Comparison of ENCODE assay signal across 21 cellular contexts in genomic region chr2:221931251-221931991, GRCh38.
DNase-seq lines count a peak whose midpoint lies in the region; ATAC-seq, FAIRE-seq and TF ChIP-seq lines count a peak whose summit lies in the region.
"Had no signal": no experiment of that assay in that cellular context is flagged by ENCODE, and none has a peak within 500 bp of the region (broad histone marks: within the 10 kb centered on the region; RNA-seq: fewer than 3 reads in every experiment).

No MANE protein-coding gene starts in this region.

- no peak overlapping the region for H4K91ac ChIP-seq in trophoblast cell (ENCODE audit: low read depth, low read length)

- TF ChIP-seq EP300 in HepG2 (IDR thresholded peaks at IDR 0.05; ENCODE audit: low read depth in 2 of 2, low read length in 2 of 2) = no peak
- no peak for TF ChIP-seq EP300 in HepG2 (CRISPR knock-in tag; IDR thresholded peaks at IDR 0.05; ENCODE audit: borderline replicate concordance)

- no peak overlapping the region for H4K8ac ChIP-seq in trophoblast cell (ENCODE audit: low read depth, low read length)

- no peak overlapping the region for H2BK12ac ChIP-seq in trophoblast cell (ENCODE audit: low read length)

- no peaks in the 10 kb centered on the region for H3K9me2 ChIP-seq in hepatocyte (replicated peaks; ENCODE audit: insufficient read depth)

- H3K4me3 ChIP-seq in HepG2 (replicated peaks in 1 of 3; ENCODE audit: insufficient read depth in 1 of 3, low read depth in 2 of 3, low read length in 3 of 3) (no peak overlapping the region), right lobe of liver (no peak overlapping the region), hepatocyte (no peak overlapping the region), trophoblast cell (ENCODE audit: low read depth, low read length) (no peak overlapping the region)
- H3K4me3 ChIP-seq: BLaER1, GM12878 had no signal

- H3K27ac ChIP-seq in HepG2 (ENCODE audit: extremely low read length, insufficient read depth, low read length) (no peak overlapping the region), right lobe of liver (no peak overlapping the region), hepatocyte (no peak overlapping the region), trophoblast cell (ENCODE audit: low read depth, low read length) (no peak overlapping the region)
- H3K27ac ChIP-seq: 22Rv1, BLaER1 had no signal

- no peaks in the 10 kb centered on the region for H3K36me3 ChIP-seq in HepG2 (replicated peaks in 1 of 2; ENCODE audit: control insufficient read depth in 1 of 2, insufficient read depth in 2 of 2, low read length in 2 of 2)
- H3K36me3 ChIP-seq in right lobe of liver = no peaks in the 10 kb centered on the region
- H3K36me3 ChIP-seq in hepatocyte (replicated peaks; ENCODE audit: insufficient read depth, low read depth) = no peaks in the 10 kb centered on the region
- H3K36me3 ChIP-seq in trophoblast cell (ENCODE audit: control insufficient read depth in 1 of 2, insufficient read depth in 2 of 2, low read length in 2 of 2) = no peaks in the 10 kb centered on the region
- H3K36me3 ChIP-seq: BE2C, BLaER1 had no signal

- H3K79me1 ChIP-seq in trophoblast cell (ENCODE audit: low read length) = no peaks in the 10 kb centered on the region

- TF ChIP-seq POLR2A in HepG2 (IDR thresholded peaks at IDR 0.05; ENCODE audit: insufficient read depth in 1 of 2, low read depth in 2 of 2, low read length in 2 of 2) (no peak), right lobe of liver (IDR thresholded peaks at IDR 0.05) (no peak)

- H2AK5ac ChIP-seq in trophoblast cell (ENCODE audit: low read length) = no peak overlapping the region

- no peaks in the 10 kb centered on the region for H3K79me2 ChIP-seq in HepG2 (ENCODE audit: insufficient read depth, low read length)
- H3K79me2 ChIP-seq in hepatocyte = no peaks in the 10 kb centered on the region
- no peaks in the 10 kb centered on the region for H3K79me2 ChIP-seq in trophoblast cell (ENCODE audit: control insufficient read depth, insufficient read depth, low read length, poor library complexity)

- no peak overlapping the region for H3K14ac ChIP-seq in trophoblast cell (ENCODE audit: low read length)

- CTCF ChIA-PET in HepG2 (lab: Yijun Ruan, JAX; ENCODE audit: low intra/inter-chr PET ratio, low total read pairs) = no interaction called here

- H2AFZ ChIP-seq in HepG2 (ENCODE audit: low read length) = no peak overlapping the region
- H2AFZ ChIP-seq in hepatocyte = no peak overlapping the region
- no peak overlapping the region for H2AFZ ChIP-seq in trophoblast cell (ENCODE audit: insufficient read depth, low read length, poor library complexity)

- no peak overlapping the region for H3K4ac ChIP-seq in trophoblast cell (ENCODE audit: low read depth, low read length)

- no peak overlapping the region for H4K12ac ChIP-seq in trophoblast cell (ENCODE audit: low read depth, low read length)

- H3K4me2 ChIP-seq in HepG2 (ENCODE audit: low read depth, low read length) (no peak overlapping the region), hepatocyte (peak overlapping the region; percentile 35), trophoblast cell (ENCODE audit: low read length) (no peak overlapping the region)
- H3K4me2 ChIP-seq: BLaER1 had no signal

- POLR2A ChIA-PET in HepG2 (lab: Yijun Ruan, JAX) = no interaction called here

- H3K9ac ChIP-seq in HepG2 (ENCODE audit: insufficient read depth, low read depth, low read length) = no peak overlapping the region
- H3K9ac ChIP-seq in trophoblast cell (ENCODE audit: low read length) = no peak overlapping the region
- H3K9ac ChIP-seq: BLaER1 had no signal

- TF ChIP-seq RAD21 in HepG2 (CRISPR knock-in tag; IDR thresholded peaks at IDR 0.05) = no peak

- H3K23ac ChIP-seq in trophoblast cell (ENCODE audit: low read length) = no peak overlapping the region

- H4K20me1 ChIP-seq in HepG2 (ENCODE audit: insufficient read depth, low read length) (no peaks in the 10 kb centered on the region), hepatocyte (ENCODE audit: insufficient read depth, poor library complexity, severe bottlenecking) (no peaks in the 10 kb centered on the region)
- H4K20me1 ChIP-seq: BLaER1 had no signal

- H2BK5ac ChIP-seq in trophoblast cell (ENCODE audit: low read depth, low read length, poor library complexity) = no peak overlapping the region

- no peak for DNase-seq in HepG2 (ENCODE audit: low spot score)
- DNase-seq in right lobe of liver = no peak
- no peak for DNase-seq in hepatocyte (ENCODE audit: low spot score)
- DNase-seq in trophoblast cell = peak; percentile 41 to 82
- no peak for DNase-seq in GF-D8 (lab: John Stamatoyannopoulos, UW)
- no peak for DNase-seq in Right ventricle myocardium superior
- DNase-seq: ACHN; BE2C; C1 segment of cervical spinal cord; CD4-positive, alpha-beta memory T cell; CD4-positive, CD25-positive, alpha-beta regulatory T cell; CD8-positive, alpha-beta memory T cell; COR-L47; DMS79 treated with DMSO at 0.1 percent for 48 hours had no signal

- 16% methylated on average over 6 of the region's 6 CpGs for WGBS in HepG2 (ENCODE audit: low lambda C conversion rate)
- WGBS in right lobe of liver (ENCODE audit: insufficient coverage, low coverage, low lambda C conversion rate, missing lambda C conversion rate) = 29% methylated on average over 6 of the region's 6 CpGs
- 57% methylated on average over 6 of the region's 6 CpGs for WGBS in hepatocyte (ENCODE audit: low lambda C conversion rate, missing lambda C conversion rate)
- no CpG with 5 or more reads among the region's 6 CpGs for WGBS in trophoblast cell (ENCODE audit: extremely low coverage, insufficient coverage, insufficient read length)

- in situ Hi-C loops in HepG2 (cut with HindIII; ENCODE audit: extremely low pct_ligation_motif_present, low pct_unique_long_range_greater_than_20kb) = no loop called here

- H3K4me1 ChIP-seq in HepG2 (ENCODE audit: insufficient read depth, low read length) (no peaks in the 10 kb centered on the region), right lobe of liver (no peaks in the 10 kb centered on the region), hepatocyte (ENCODE audit: insufficient read depth) (no peaks in the 10 kb centered on the region), trophoblast cell (ENCODE audit: control insufficient read depth in 1 of 2, insufficient read depth in 2 of 2, low read length in 2 of 2) (no peaks in the 10 kb centered on the region)
- H3K4me1 ChIP-seq: BE2C, BLaER1 had no signal

- no peak for FAIRE-seq in HepG2 (lab: Jason Lieb, UNC)
- FAIRE-seq: D721Med, G401.6, GM12878, GM12892, GM18507 had no signal

- H3K27me3 ChIP-seq in HepG2 (ENCODE audit: control insufficient read depth in 1 of 2, insufficient read depth in 2 of 2, low read length in 2 of 2) (no peaks in the 10 kb centered on the region), right lobe of liver (no peaks in the 10 kb centered on the region), hepatocyte (no peaks in the 10 kb centered on the region), trophoblast cell (ENCODE audit: insufficient read depth, low read length) (no peaks in the 10 kb centered on the region)
- H3K27me3 ChIP-seq: BE2C, BLaER1 had no signal

- intact Hi-C loops in HepG2 (cut with micrococcal nuclease; ENCODE audit: unreplicated experiment) = no loop called here
- intact Hi-C loops in right lobe of liver (cut with DNase I) = no loop called here
- intact Hi-C loops in Right ventricle myocardium superior (cut with DNase I) = no loop called here

- no peaks in the 10 kb centered on the region for H3K9me3 ChIP-seq in HepG2 (ENCODE audit: low read length)
- no peaks in the 10 kb centered on the region for H3K9me3 ChIP-seq in right lobe of liver
- H3K9me3 ChIP-seq in hepatocyte (ENCODE audit: low read depth) = no peaks in the 10 kb centered on the region
- no peaks in the 10 kb centered on the region for H3K9me3 ChIP-seq in trophoblast cell (ENCODE audit: insufficient read depth, low read depth, low read length)
- H3K9me3 ChIP-seq: BE2C, BLaER1 had no signal

- no peak for TF ChIP-seq CTCF in HepG2 (CRISPR knock-in tag; IDR thresholded peaks at IDR 0.05)
- TF ChIP-seq CTCF in right lobe of liver (IDR thresholded peaks at IDR 0.05) = no peak
- TF ChIP-seq CTCF in hepatocyte (IDR thresholded peaks at IDR 0.05; ENCODE audit: poor library complexity) = no peak

- H3K18ac ChIP-seq in trophoblast cell (ENCODE audit: low read length) = no peak overlapping the region

- ATAC-seq in HepG2 (no peak), right lobe of liver (no peak), Right ventricle myocardium superior (ENCODE audit: poor library complexity) (no peak)
- ATAC-seq: GM12878 had no signal

- no TSS peak for BruUV-seq in HepG2 (replicated peaks; lab: Mats Ljungman, UMichigan)

- no peak overlapping the region for H2BK120ac ChIP-seq in trophoblast cell (ENCODE audit: insufficient read depth, low read length, poor library complexity)

TF ChIP-seq in HepG2, 621 proteins besides CTCF, POLR2A, EP300 and RAD21:
- TF ChIP-seq MAFK (conservative IDR thresholded peaks at IDR 0.05 in 1 of 2, IDR thresholded peaks at IDR 0.05 in 1 of 2; ENCODE audit: low read length in 2 of 2) (peak; percentile 53 to 77), MAFF (IDR thresholded peaks at IDR 0.05; ENCODE audit: low read depth, low read length) (0 out of 2 replicates have a peak, but pooled peaks have one; percentile 17), ZNF574 (CRISPR knock-in tag; IDR thresholded peaks at IDR 0.05) (no peak)
TF ChIP-seq in HepG2: peak in this region for 2.

Comparison
In these comparisons a context has a peak if more than half of its experiments do, and no peak if none do; other contexts are left out.
1. DNase-seq: peak in trophoblast cell (2 of 2); none in HepG2 (single experiment), right lobe of liver (0 of 3), hepatocyte (single experiment), GF-D8 (single experiment) and Right ventricle myocardium superior (single experiment).